In genomic region chr16:88348377-88349152, GRCh38 we compare ENCODE assay signal across 2 cellular contexts.
TF ChIP-seq lines count a peak whose summit lies in the region.

No MANE protein-coding gene starts in this region.

TF ChIP-seq in SK-N-SH, 30 proteins besides CTCF, POLR2A, EP300 and RAD21 (continued from another document):
- TF ChIP-seq PBX3 (IDR thresholded peaks at IDR 0.05) (no peak), USF1 (IDR thresholded peaks at IDR 0.05; ENCODE audit: borderline replicate concordance, low read depth) (no peak), GATA2 (CRISPR knock-in tag; IDR thresholded peaks at IDR 0.05) (no peak)

TF ChIP-seq in SK-N-SH treated with all-trans-retinoic acid at 6 μM for 48 hours, 23 proteins besides CTCF, POLR2A, EP300 and RAD21 (continued from another document):
- TF ChIP-seq, protein P1, sequence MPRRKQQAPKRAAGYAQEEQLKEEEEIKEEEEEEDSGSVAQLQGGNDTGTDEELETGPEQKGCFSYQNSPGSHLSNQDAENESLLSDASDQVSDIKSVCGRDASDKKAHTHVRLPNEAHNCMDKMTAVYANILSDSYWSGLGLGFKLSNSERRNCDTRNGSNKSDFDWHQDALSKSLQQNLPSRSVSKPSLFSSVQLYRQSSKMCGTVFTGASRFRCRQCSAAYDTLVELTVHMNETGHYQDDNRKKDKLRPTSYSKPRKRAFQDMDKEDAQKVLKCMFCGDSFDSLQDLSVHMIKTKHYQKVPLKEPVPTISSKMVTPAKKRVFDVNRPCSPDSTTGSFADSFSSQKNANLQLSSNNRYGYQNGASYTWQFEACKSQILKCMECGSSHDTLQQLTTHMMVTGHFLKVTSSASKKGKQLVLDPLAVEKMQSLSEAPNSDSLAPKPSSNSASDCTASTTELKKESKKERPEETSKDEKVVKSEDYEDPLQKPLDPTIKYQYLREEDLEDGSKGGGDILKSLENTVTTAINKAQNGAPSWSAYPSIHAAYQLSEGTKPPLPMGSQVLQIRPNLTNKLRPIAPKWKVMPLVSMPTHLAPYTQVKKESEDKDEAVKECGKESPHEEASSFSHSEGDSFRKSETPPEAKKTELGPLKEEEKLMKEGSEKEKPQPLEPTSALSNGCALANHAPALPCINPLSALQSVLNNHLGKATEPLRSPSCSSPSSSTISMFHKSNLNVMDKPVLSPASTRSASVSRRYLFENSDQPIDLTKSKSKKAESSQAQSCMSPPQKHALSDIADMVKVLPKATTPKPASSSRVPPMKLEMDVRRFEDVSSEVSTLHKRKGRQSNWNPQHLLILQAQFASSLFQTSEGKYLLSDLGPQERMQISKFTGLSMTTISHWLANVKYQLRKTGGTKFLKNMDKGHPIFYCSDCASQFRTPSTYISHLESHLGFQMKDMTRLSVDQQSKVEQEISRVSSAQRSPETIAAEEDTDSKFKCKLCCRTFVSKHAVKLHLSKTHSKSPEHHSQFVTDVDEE (CRISPR knock-in tag; IDR thresholded peaks at IDR 0.05) = no peak
- TF ChIP-seq ZC3H10 (CRISPR knock-in tag; IDR thresholded peaks at IDR 0.05) = no peak
- TF ChIP-seq GLIS3 (CRISPR knock-in tag; IDR thresholded peaks at IDR 0.05) = no peak
- no peak for TF ChIP-seq CREB5 (CRISPR knock-in tag; IDR thresholded peaks at IDR 0.05; ENCODE audit: low read depth)
- no peak for TF ChIP-seq ARNTL (CRISPR knock-in tag; IDR thresholded peaks at IDR 0.05; ENCODE audit: borderline replicate concordance, low read depth)
- TF ChIP-seq ISL1 (CRISPR knock-in tag; IDR thresholded peaks at IDR 0.05) = no peak
